Comparison of ENCODE assay signal across 8 cellular contexts in genomic region chr14:58072288-58073071, GRCh38.
A peak's percentile ranks its signal among the peaks of the same experiment; 100 is the strongest.
DNase-seq lines count a peak whose midpoint lies in the region; ATAC-seq and TF ChIP-seq lines count a peak whose summit lies in the region.

No MANE protein-coding gene starts in this region.

- no peak overlapping the region for H3K27ac Mint-ChIP-seq in stimulated activated memory B cell treated with anti-CD40 and anti-IgM and Interleukin-4, amounts not matched to agents 10 μg/mL and 1 μg/mL and 100 μg/mL, for 72 hours

- TF ChIP-seq CTCF in GM13976 (IDR thresholded peaks at IDR 0.05; ENCODE audit: borderline replicate concordance, control extremely low read depth, extremely low read depth, insufficient read depth, missing control alignments), result peak; percentile 62

- H3K27me3 Mint-ChIP-seq in stimulated activated memory B cell treated with anti-CD40 and anti-IgM and Interleukin-4, amounts not matched to agents 10 μg/mL and 1 μg/mL and 100 μg/mL, for 72 hours, result no peaks in the 10 kb centered on the region

- no peaks in the 10 kb centered on the region for H3K4me1 Mint-ChIP-seq in stimulated activated memory B cell treated with anti-CD40 and anti-IgM and Interleukin-4, amounts not matched to agents 10 μg/mL and 1 μg/mL and 100 μg/mL, for 72 hours

- no peaks in the 10 kb centered on the region for H3K9me3 Mint-ChIP-seq in stimulated activated memory B cell treated with anti-CD40 and anti-IgM and Interleukin-4, amounts not matched to agents 10 μg/mL and 1 μg/mL and 100 μg/mL, for 72 hours

- in situ Hi-C loops in ACHN (cut with HindIII; ENCODE audit: low pct_ligation_motif_present, low pct_unique_long_range_greater_than_20kb, low sequenced_read_pairs), result no loop called here
- in situ Hi-C loops in GM13976 (cut with MboI; ENCODE audit: low sequenced_read_pairs, unreplicated experiment), result loop anchor here (25.0 kb wide), 2 partner anchors 385 to 535 kb away; no protein-coding TSS in a partner anchor

- peak; percentile 71 for ATAC-seq in HG03064 (IDR thresholded peaks at IDR 0.05; ENCODE audit: low read depth, unreplicated experiment)
- peak; percentile 67 for ATAC-seq in stimulated activated memory B cell treated with anti-CD40 and anti-IgM and Interleukin-4, amounts not matched to agents 10 μg/mL and 1 μg/mL and 100 μg/mL, for 72 hours

- DNase-seq in ACHN (peak; percentile 80), GM13976 (ENCODE audit: low spot score) (peak; percentile 46), NCI-H2081 (lab: John Stamatoyannopoulos, UW) (peak; percentile 60 to 64), UCSD-AML1 (lab: John Stamatoyannopoulos, UW; ENCODE audit: unreplicated experiment) (peak; percentile 16), ecto neural progenitor cell (ENCODE audit: low spot score) (peak; percentile 66), lung microvascular endothelial cell (ENCODE audit: low read depth in 2 of 2) (peak; percentile 76 to 80)

- H3K4me3 Mint-ChIP-seq in stimulated activated memory B cell treated with anti-CD40 and anti-IgM and Interleukin-4, amounts not matched to agents 10 μg/mL and 1 μg/mL and 100 μg/mL, for 72 hours, result no peak overlapping the region

- H3K36me3 Mint-ChIP-seq in stimulated activated memory B cell treated with anti-CD40 and anti-IgM and Interleukin-4, amounts not matched to agents 10 μg/mL and 1 μg/mL and 100 μg/mL, for 72 hours, result no peaks in the 10 kb centered on the region

Comparison
In these comparisons a context has a peak if more than half of its experiments do, and no peak if none do; other contexts are left out.
1. Peak in every context shown above with its lines: DNase-seq and ATAC-seq.
2. DNase-seq: peak in every context shown above with its lines; median percentile 80 in ACHN; 78 in lung microvascular endothelial cell; 66 in ecto neural progenitor cell; 62 in NCI-H2081; 46 in GM13976; 16 in UCSD-AML1.